In the genomic region with DNA sequence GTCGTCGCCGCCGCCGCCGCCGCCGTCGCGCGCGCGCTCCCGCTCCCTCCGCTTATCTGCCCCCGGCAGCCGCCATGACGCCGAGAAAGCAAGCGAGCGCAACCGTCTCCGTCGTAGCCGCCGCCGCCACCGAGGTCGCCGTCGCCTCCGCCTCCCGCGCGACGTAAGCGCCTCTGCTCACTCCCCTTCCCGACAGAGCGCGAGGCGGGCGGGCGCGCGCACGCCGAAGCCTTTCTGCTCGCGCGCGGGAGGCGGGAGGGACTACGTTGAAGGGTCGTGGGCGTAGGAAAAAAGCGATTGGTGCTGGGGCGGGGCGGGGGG, we compare ENCODE assay signal across 1 cellular context.
TF ChIP-seq lines count a peak whose summit lies in the region.

CHD1 (minus strand) TSS at position 206 of the 321 bp plus-strand sequence. CDS start 2,621 bp downstream, outside the sequence.

TF ChIP-seq in HepG2, 621 proteins besides CTCF, POLR2A, EP300 and RAD21 (continued from another document and continues in another):
- TF ChIP-seq, protein P1, sequence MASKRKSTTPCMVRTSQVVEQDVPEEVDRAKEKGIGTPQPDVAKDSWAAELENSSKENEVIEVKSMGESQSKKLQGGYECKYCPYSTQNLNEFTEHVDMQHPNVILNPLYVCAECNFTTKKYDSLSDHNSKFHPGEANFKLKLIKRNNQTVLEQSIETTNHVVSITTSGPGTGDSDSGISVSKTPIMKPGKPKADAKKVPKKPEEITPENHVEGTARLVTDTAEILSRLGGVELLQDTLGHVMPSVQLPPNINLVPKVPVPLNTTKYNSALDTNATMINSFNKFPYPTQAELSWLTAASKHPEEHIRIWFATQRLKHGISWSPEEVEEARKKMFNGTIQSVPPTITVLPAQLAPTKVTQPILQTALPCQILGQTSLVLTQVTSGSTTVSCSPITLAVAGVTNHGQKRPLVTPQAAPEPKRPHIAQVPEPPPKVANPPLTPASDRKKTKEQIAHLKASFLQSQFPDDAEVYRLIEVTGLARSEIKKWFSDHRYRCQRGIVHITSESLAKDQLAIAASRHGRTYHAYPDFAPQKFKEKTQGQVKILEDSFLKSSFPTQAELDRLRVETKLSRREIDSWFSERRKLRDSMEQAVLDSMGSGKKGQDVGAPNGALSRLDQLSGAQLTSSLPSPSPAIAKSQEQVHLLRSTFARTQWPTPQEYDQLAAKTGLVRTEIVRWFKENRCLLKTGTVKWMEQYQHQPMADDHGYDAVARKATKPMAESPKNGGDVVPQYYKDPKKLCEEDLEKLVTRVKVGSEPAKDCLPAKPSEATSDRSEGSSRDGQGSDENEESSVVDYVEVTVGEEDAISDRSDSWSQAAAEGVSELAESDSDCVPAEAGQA (IDR thresholded peaks at IDR 0.05; ENCODE audit: low read depth): 0 out of 2 replicates have a peak, but pooled peaks have one; percentile 15
- TF ChIP-seq, protein P1 (CRISPR knock-in tag; IDR thresholded peaks at IDR 0.05; ENCODE audit: borderline replicate concordance): no peak
- TF ChIP-seq GTF2F1 (IDR thresholded peaks at IDR 0.05; ENCODE audit: low read length) (no peak), ZNF557 (CRISPR knock-in tag; IDR thresholded peaks at IDR 0.05) (0 out of 2 replicates have a peak, but pooled peaks have one; percentile 16), TCF12 (IDR thresholded peaks at IDR 0.05) (no peak), TCF12 (CRISPR knock-in tag; IDR thresholded peaks at IDR 0.05) (peak; percentile 3; the same call in 1 of the 2 replicates), ZNF138 (CRISPR knock-in tag; IDR thresholded peaks at IDR 0.05; ENCODE audit: low read depth) (peak; percentile 62), CBX1 (IDR thresholded peaks at IDR 0.05; ENCODE audit: low read depth) (peak; percentile 51), SMAD9 (CRISPR knock-in tag; IDR thresholded peaks at IDR 0.05) (no peak), ATF7-NPFF (CRISPR knock-in tag; IDR thresholded peaks at IDR 0.05; ENCODE audit: low read depth) (0 out of 2 replicates have a peak, but pooled peaks have one; percentile 3), CREB1 (IDR thresholded peaks at IDR 0.05) (peak; percentile 58), CREB1 (CRISPR knock-in tag; IDR thresholded peaks at IDR 0.05) (no peak), ZSCAN20 (CRISPR knock-in tag; IDR thresholded peaks at IDR 0.05; ENCODE audit: borderline replicate concordance) (peak; percentile 24; the same call in 1 of the 2 replicates), FOXA1 (IDR thresholded peaks at IDR 0.05) (no peak), FOXA1 (CRISPR knock-in tag; IDR thresholded peaks at IDR 0.05) (no peak), HOXA3 (CRISPR knock-in tag; IDR thresholded peaks at IDR 0.05) (peak; percentile 64; the same call in 1 of the 2 replicates), REL (CRISPR knock-in tag; conservative IDR thresholded peaks at IDR 0.05) (peak; percentile 33; the same call in 1 of the 2 replicates), POLR2AphosphoS5 (IDR thresholded peaks at IDR 0.05; ENCODE audit: low read depth, low read length) (peak; percentile 50), ZNF788 (CRISPR knock-in tag; IDR thresholded peaks at IDR 0.05; ENCODE audit: borderline replicate concordance) (peak; percentile 80), PPARG (CRISPR knock-in tag; conservative IDR thresholded peaks at IDR 0.05) (no peak), SIN3A (IDR thresholded peaks at IDR 0.05; ENCODE audit: borderline replicate concordance, low read depth, low read length) (peak; percentile 47; the same call in 1 of the 2 replicates), ZNF207 (IDR thresholded peaks at IDR 0.05; ENCODE audit: borderline replicate concordance) (no peak), ZBTB2 (CRISPR knock-in tag; IDR thresholded peaks at IDR 0.05; ENCODE audit: low read depth) (peak; percentile 93), ZSCAN21 (CRISPR knock-in tag; IDR thresholded peaks at IDR 0.05; ENCODE audit: borderline replicate concordance) (0 out of 2 replicates have a peak, but pooled peaks have one; percentile 12), NONO (IDR thresholded peaks at IDR 0.05) (no peak), NONO (CRISPR knock-in tag; conservative IDR thresholded peaks at IDR 0.05) (0 out of 2 replicates have a peak, but pooled peaks have one; percentile 75), SIX1 (CRISPR knock-in tag; IDR thresholded peaks at IDR 0.05; ENCODE audit: borderline replicate concordance) (no peak), NR2F1 (CRISPR knock-in tag; IDR thresholded peaks at IDR 0.05) (0 out of 4 replicates have a peak, but pooled peaks of 1 of the 2 experiments have one; percentile 31), ZNF224 (CRISPR knock-in tag; IDR thresholded peaks at IDR 0.05) (no peak), ZNF703 (CRISPR knock-in tag; IDR thresholded peaks at IDR 0.05; ENCODE audit: borderline replicate concordance) (no peak), FUBP1 (CRISPR knock-in tag; IDR thresholded peaks at IDR 0.05; ENCODE audit: borderline replicate concordance) (no peak), KMT2A (CRISPR knock-in tag; IDR thresholded peaks at IDR 0.05) (peak; percentile 7), TSC22D2 (CRISPR knock-in tag; IDR thresholded peaks at IDR 0.05; ENCODE audit: borderline replicate concordance) (no peak), YY1 (IDR thresholded peaks at IDR 0.05; ENCODE audit: insufficient read depth, insufficient replicate concordance, low read depth, low read length) (peak; percentile 91), BHLHE40 (IDR thresholded peaks at IDR 0.05; ENCODE audit: low read length) (0 out of 2 replicates have a peak, but pooled peaks have one; percentile 5), ZKSCAN8 (CRISPR knock-in tag; IDR thresholded peaks at IDR 0.05; ENCODE audit: borderline replicate concordance) (peak; percentile 40; the same call in 1 of the 2 replicates)
- TF ChIP-seq, protein P2, sequence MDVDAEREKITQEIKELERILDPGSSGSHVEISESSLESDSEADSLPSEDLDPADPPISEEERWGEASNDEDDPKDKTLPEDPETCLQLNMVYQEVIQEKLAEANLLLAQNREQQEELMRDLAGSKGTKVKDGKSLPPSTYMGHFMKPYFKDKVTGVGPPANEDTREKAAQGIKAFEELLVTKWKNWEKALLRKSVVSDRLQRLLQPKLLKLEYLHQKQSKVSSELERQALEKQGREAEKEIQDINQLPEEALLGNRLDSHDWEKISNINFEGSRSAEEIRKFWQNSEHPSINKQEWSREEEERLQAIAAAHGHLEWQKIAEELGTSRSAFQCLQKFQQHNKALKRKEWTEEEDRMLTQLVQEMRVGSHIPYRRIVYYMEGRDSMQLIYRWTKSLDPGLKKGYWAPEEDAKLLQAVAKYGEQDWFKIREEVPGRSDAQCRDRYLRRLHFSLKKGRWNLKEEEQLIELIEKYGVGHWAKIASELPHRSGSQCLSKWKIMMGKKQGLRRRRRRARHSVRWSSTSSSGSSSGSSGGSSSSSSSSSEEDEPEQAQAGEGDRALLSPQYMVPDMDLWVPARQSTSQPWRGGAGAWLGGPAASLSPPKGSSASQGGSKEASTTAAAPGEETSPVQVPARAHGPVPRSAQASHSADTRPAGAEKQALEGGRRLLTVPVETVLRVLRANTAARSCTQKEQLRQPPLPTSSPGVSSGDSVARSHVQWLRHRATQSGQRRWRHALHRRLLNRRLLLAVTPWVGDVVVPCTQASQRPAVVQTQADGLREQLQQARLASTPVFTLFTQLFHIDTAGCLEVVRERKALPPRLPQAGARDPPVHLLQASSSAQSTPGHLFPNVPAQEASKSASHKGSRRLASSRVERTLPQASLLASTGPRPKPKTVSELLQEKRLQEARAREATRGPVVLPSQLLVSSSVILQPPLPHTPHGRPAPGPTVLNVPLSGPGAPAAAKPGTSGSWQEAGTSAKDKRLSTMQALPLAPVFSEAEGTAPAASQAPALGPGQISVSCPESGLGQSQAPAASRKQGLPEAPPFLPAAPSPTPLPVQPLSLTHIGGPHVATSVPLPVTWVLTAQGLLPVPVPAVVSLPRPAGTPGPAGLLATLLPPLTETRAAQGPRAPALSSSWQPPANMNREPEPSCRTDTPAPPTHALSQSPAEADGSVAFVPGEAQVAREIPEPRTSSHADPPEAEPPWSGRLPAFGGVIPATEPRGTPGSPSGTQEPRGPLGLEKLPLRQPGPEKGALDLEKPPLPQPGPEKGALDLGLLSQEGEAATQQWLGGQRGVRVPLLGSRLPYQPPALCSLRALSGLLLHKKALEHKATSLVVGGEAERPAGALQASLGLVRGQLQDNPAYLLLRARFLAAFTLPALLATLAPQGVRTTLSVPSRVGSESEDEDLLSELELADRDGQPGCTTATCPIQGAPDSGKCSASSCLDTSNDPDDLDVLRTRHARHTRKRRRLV (CRISPR knock-in tag; IDR thresholded peaks at IDR 0.05): no peak
- TF ChIP-seq, protein P3, sequence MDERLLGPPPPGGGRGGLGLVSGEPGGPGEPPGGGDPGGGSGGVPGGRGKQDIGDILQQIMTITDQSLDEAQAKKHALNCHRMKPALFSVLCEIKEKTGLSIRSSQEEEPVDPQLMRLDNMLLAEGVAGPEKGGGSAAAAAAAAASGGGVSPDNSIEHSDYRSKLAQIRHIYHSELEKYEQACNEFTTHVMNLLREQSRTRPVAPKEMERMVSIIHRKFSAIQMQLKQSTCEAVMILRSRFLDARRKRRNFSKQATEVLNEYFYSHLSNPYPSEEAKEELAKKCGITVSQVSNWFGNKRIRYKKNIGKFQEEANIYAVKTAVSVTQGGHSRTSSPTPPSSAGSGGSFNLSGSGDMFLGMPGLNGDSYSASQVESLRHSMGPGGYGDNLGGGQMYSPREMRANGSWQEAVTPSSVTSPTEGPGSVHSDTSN (CRISPR knock-in tag; IDR thresholded peaks at IDR 0.05): no peak
- TF ChIP-seq, protein P4, sequence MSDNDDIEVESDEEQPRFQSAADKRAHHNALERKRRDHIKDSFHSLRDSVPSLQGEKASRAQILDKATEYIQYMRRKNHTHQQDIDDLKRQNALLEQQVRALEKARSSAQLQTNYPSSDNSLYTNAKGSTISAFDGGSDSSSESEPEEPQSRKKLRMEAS (IDR thresholded peaks at IDR 0.05): peak; percentile 33
- TF ChIP-seq, protein P5, sequence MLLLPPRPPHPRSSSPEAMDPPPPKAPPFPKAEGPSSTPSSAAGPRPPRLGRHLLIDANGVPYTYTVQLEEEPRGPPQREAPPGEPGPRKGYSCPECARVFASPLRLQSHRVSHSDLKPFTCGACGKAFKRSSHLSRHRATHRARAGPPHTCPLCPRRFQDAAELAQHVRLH (CRISPR knock-in tag; IDR thresholded peaks at IDR 0.05; ENCODE audit: borderline replicate concordance, low read depth): peak; percentile 62; the same call in 1 of the 2 replicates
- TF ChIP-seq, protein P6, sequence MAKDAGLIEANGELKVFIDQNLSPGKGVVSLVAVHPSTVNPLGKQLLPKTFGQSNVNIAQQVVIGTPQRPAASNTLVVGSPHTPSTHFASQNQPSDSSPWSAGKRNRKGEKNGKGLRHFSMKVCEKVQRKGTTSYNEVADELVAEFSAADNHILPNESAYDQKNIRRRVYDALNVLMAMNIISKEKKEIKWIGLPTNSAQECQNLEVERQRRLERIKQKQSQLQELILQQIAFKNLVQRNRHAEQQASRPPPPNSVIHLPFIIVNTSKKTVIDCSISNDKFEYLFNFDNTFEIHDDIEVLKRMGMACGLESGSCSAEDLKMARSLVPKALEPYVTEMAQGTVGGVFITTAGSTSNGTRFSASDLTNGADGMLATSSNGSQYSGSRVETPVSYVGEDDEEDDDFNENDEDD (CRISPR knock-in tag; IDR thresholded peaks at IDR 0.05; ENCODE audit: borderline replicate concordance): peak; percentile 63; the same call in 1 of the 2 replicates
